ENCODE assay signal across 32 cellular contexts in the genomic region with DNA sequence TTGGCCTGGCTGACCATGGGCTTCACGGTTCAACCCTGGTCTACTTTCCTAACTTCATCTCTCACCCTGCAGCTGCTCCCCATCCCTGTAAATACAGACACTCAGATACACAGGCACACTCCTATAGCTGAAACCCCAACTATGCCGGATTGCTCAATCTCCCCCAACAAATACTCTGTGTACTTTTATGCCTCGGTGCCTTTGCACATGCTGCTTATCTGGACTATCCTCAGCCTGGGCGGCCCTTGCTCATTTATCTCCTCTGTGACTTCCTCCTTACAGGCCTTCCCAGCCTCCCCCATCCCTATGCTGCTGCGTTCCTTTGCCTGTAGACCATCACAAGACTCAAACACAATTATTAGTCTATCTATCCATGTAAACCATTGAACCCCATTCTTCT.
"Had no signal": no experiment of that assay in that cellular context is flagged by ENCODE, and none has a peak within 500 bp of the region (broad histone marks: within the 10 kb centered on the region; RNA-seq: fewer than 3 reads in every experiment).

No MANE protein-coding gene starts in this region.

- H3K9ac ChIP-seq: SK-N-SH had no signal

- ATAC-seq: PC-3 had no signal

- H3K4me1 ChIP-seq: Peyer's patch, SJSA1 had no signal

- FAIRE-seq: TTC549 had no signal

- DNase-seq: activated B cell treated with CpG ODN at 0.5 μM for 24 hours; activated CD4-positive, alpha-beta memory T cell treated with anti-CD3 and anti-CD28 coated beads for 36 hours; activated CD4-positive, alpha-beta T cell treated with anti-CD3 and anti-CD28 coated beads for 4 hours; activated CD4-positive, alpha-beta T cell treated with anti-CD3 and anti-CD28 coated beads, Interleukin-2, amount 50 U/mL, for 1 hour; activated CD4-positive, CD25-positive, alpha-beta regulatory T cell treated with anti-CD3 and anti-CD28 coated beads, Interleukin-2, amount 50 U/mL, for 72 hours; activated CD8-positive, alpha-beta memory T cell treated with anti-CD3 and anti-CD28 coated beads, Interleukin-2, amount 50 U/mL, for 48 hours; activated effector memory CD4-positive, alpha-beta T cell treated with Interleukin-2 at 50 U/mL for 16 hours; activated naive CD4-positive, alpha-beta T cell treated with anti-CD3 and anti-CD28 coated beads, Interleukin-2, amount 50 U/mL, for 16 hours; activated naive CD8-positive, alpha-beta T cell treated with anti-CD3 and anti-CD28 coated beads for 36 hours; activated T-cell treated with anti-CD3 and anti-CD28 coated beads, Interleukin-2, amount 50 U/mL, for 48 hours; amniotic stem cell; brain microvascular endothelial cell; Karpas-422; MG63; NCI-H1092; NCI-H146; NCI-H187; NCI-H2029 treated with DMSO at 0.1 percent for 48 hours; NCI-H2107; NCI-H2171; NCI-H510A; NCI-H526; NCI-H748 treated with DMSO at 0.1 percent for 48 hours; NK-92 treated with Interleukin-12 subunit alpha and Interleukin-12 subunit beta, amount 100 ng/mL, for 24 hours; PC-3; RPMI8226; SHP77 treated with DMSO at 0.1 percent for 48 hours; SK-N-SH had no signal

- H3K36me3 ChIP-seq: brain microvascular endothelial cell, Peyer's patch, SJSA1 had no signal

- H3K27ac ChIP-seq: brain microvascular endothelial cell, Peyer's patch, SJSA1, VCaP had no signal

- H3K27me3 ChIP-seq: brain microvascular endothelial cell, MG63, Peyer's patch, SJSA1 had no signal

- H3K4me3 ChIP-seq: MG63, Peyer's patch, SJSA1 had no signal

- H3K4me2 ChIP-seq: SK-N-SH had no signal

- H3K9me3 ChIP-seq: MG63, Peyer's patch, SJSA1, SK-N-SH had no signal
